29 cellular contexts compared by ENCODE assay signal in genomic region chr1:96372881-96373280, GRCh38.
"Had no signal": no experiment of that assay in that cellular context is flagged by ENCODE, and none has a peak within 500 bp of the region (broad histone marks: within the 10 kb centered on the region; RNA-seq: fewer than 3 reads in every experiment).

No MANE protein-coding gene starts in this region.

- H3K4me1 Mint-ChIP-seq: activated CD4-positive, alpha-beta T cell treated with anti-CD3 and anti-CD28 coated beads, Interleukin-2, amount 10 ng/mL, durations not matched to agents 24 days and 14 days; activated naive CD8-positive, alpha-beta T cell treated with anti-CD3 and anti-CD28 coated beads for 36 hours; activated T-helper 17 cell treated with anti-CD3 and anti-CD28 coated beads, Interleukin-2, amount 50 U/mL, for 72 hours; central memory CD8-positive, alpha-beta T cell had no signal

- H3K27ac Mint-ChIP-seq: activated CD4-positive, alpha-beta T cell treated with anti-CD3 and anti-CD28 coated beads, Interleukin-2, amount 10 ng/mL, durations not matched to agents 24 days and 14 days; activated CD8-positive, alpha-beta T cell treated with anti-CD3 and anti-CD28 coated beads for 36 hours; activated naive CD8-positive, alpha-beta T cell treated with anti-CD3 and anti-CD28 coated beads for 36 hours; activated T-cell treated with anti-CD3 and anti-CD28 coated beads, Interleukin-2, amount 50 U/mL, for 72 hours; activated T-helper 17 cell treated with anti-CD3 and anti-CD28 coated beads, Interleukin-2, amount 50 U/mL, for 72 hours; T-helper 1 cell treated with Interleukin-12 subunit alpha and Interleukin-12 subunit beta and Interleukin-4 antibody, amounts not matched to agents 30 μg/mL and 1 μg/mL, for 36 hours; T-helper 2 cell treated with Interferon-gamma antibody and Interleukin-4, amounts not matched to agents 5 μg/mL and 100 μg/mL, for 36 hours had no signal

- H3K36me3 Mint-ChIP-seq: activated naive CD8-positive, alpha-beta T cell treated with anti-CD3 and anti-CD28 coated beads for 36 hours had no signal

- H3K4me3 Mint-ChIP-seq: activated CD4-positive, alpha-beta T cell treated with anti-CD3 and anti-CD28 coated beads, Interleukin-2, amount 10 ng/mL, durations not matched to agents 24 days and 14 days; activated CD8-positive, alpha-beta T cell treated with anti-CD3 and anti-CD28 coated beads for 36 hours; activated naive CD8-positive, alpha-beta T cell treated with anti-CD3 and anti-CD28 coated beads for 36 hours; activated T-cell treated with anti-CD3 and anti-CD28 coated beads, Interleukin-2, amount 50 U/mL, for 72 hours; activated T-helper 17 cell treated with anti-CD3 and anti-CD28 coated beads, Interleukin-2, amount 50 U/mL, for 72 hours; central memory CD8-positive, alpha-beta T cell; T-helper 1 cell treated with Interleukin-12 subunit alpha and Interleukin-12 subunit beta and Interleukin-4 antibody, amounts not matched to agents 30 μg/mL and 1 μg/mL, for 36 hours; T-helper 2 cell treated with Interferon-gamma antibody and Interleukin-4, amounts not matched to agents 5 μg/mL and 100 μg/mL, for 36 hours had no signal

- H3K4me3 ChIP-seq: cardiac muscle cell, PC-9 had no signal

- H3K27me3 Mint-ChIP-seq: activated CD4-positive, alpha-beta T cell treated with anti-CD3 and anti-CD28 coated beads, Interleukin-2, amount 10 ng/mL, durations not matched to agents 24 days and 14 days; activated CD8-positive, alpha-beta T cell treated with anti-CD3 and anti-CD28 coated beads for 36 hours; activated naive CD8-positive, alpha-beta T cell treated with anti-CD3 and anti-CD28 coated beads for 36 hours; activated T-helper 17 cell treated with anti-CD3 and anti-CD28 coated beads, Interleukin-2, amount 50 U/mL, for 72 hours; central memory CD8-positive, alpha-beta T cell had no signal

- H3K9me3 Mint-ChIP-seq: activated CD4-positive, alpha-beta T cell treated with anti-CD3 and anti-CD28 coated beads, Interleukin-2, amount 10 ng/mL, durations not matched to agents 24 days and 14 days; activated naive CD8-positive, alpha-beta T cell treated with anti-CD3 and anti-CD28 coated beads for 36 hours; activated T-helper 17 cell treated with anti-CD3 and anti-CD28 coated beads, Interleukin-2, amount 50 U/mL, for 72 hours had no signal

- DNase-seq: activated CD4-positive, alpha-beta T cell treated with anti-CD3 and anti-CD28 coated beads, Interleukin-2, amount 10 ng/mL, durations not matched to agents 24 days and 14 days; activated CD4-positive, alpha-beta T cell treated with anti-CD3 and anti-CD28 coated beads, Interleukin-2, amount 50 U/mL, for 4 hours; activated CD8-positive, alpha-beta T cell treated with anti-CD3 and anti-CD28 coated beads for 36 hours; activated effector memory CD4-positive, alpha-beta T cell treated with anti-CD3 and anti-CD28 coated beads, Interleukin-2, amount 50 U/mL, for 16 hours; activated naive CD4-positive, alpha-beta T cell; activated naive CD4-positive, alpha-beta T cell treated with anti-CD3 and anti-CD28 coated beads, Interleukin-2, amount 50 U/mL, for 16 hours; activated naive CD8-positive, alpha-beta T cell treated with anti-CD3 and anti-CD28 coated beads for 36 hours; activated T-cell treated with anti-CD3 and anti-CD28 coated beads, Interleukin-2, amount 50 U/mL, for 1 hour; activated T-cell treated with anti-CD3 and anti-CD28 coated beads, Interleukin-2, amount 50 U/mL, for 72 hours; amniotic stem cell; aorta; brain microvascular endothelial cell; NCI-H1092 treated with DMSO at 0.1 percent for 48 hours; NCI-H1417; NCI-H146; NCI-H187; NCI-H2029 treated with DMSO at 0.1 percent for 48 hours; NCI-H2107; NCI-H2171; NCI-H2227 treated with DMSO at 0.1 percent for 48 hours; NCI-H446 treated with DMSO at 0.1 percent for 48 hours; NCI-H524; PC-9; Right ventricle myocardium superior had no signal
